ENCODE assay signal across 8 cellular contexts in the genomic region with DNA sequence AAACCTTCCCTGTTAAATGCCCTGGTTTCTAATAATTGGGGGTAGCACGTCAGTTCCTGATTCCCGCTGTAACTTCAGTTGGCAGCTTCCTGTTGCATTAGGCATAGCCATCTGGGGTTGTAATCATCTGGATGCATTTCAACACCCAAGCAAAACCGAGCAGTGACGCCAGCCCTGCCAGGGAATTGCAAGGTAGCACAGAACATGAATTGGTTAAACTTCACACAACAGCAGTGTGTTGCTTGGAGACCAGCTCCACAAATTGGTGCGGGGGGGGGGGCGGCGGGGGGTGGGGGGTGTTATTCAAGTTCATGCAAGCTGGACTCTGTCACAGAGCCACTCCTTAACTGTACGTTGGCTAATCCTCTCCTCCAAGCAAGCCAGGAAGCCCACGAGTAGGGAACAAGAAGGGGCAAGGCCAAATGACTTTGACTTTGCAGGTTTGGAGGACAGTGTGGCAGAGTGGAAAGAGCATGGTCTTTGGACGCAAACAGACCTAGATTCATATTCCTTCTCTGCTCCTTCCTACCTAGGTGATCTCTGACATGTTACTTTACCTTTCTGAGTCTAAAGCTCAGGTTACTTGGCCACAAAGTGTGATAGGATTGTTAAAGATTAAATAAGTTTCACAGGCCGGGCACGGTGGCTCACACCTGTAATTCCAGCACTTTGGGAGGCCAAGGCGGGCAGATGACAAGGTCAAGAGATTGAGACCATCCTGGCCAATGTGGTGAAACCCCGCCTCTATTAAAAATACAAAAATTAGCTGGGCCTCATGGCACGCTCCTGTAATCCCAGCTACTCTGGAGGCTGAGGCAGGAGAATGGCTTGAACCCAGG. TPM values are rescaled to one million over a fixed set of nuclear protein-coding genes. Genes with fewer than 3 reads are reported as not detected.
DNase-seq lines count a peak whose midpoint lies in the region; ATAC-seq, FAIRE-seq and TF ChIP-seq lines count a peak whose summit lies in the region.

No MANE protein-coding gene starts in this region.

- H3K4me1 ChIP-seq in A549 (peaks cover 9% of the 10 kb centered on the region; the same call in 2 of the 3 replicates), esophagus (ENCODE audit: control insufficient read depth in 2 of 2, insufficient read depth in 2 of 2, low read length in 1 of 2) (peaks cover 0 to 3% of the 10 kb centered on the region in 2 donors)

- no peaks in the 10 kb centered on the region for H3K9me3 ChIP-seq in A549
- no peaks in the 10 kb centered on the region for H3K9me3 ChIP-seq in esophagus (ENCODE audit: control insufficient read depth in 2 of 2, insufficient read depth in 1 of 2, low read depth in 1 of 2, low read length in 1 of 2)

- peak; percentile 25 to 71 for DNase-seq in A549 (ENCODE audit: low read depth in 1 of 2, low spot score in 1 of 2)
- DNase-seq in HK-2 (ENCODE audit: unreplicated experiment), result peak; percentile 64
- peak; percentile 97 for DNase-seq in SIG-M5 treated with dmso at 0.1 percent for 504 hours (lab: John Stamatoyannopoulos, UW; ENCODE audit: unreplicated experiment)
- DNase-seq in naive B cell, result no peak
- no peak for DNase-seq in HEK293T (ENCODE audit: extremely low spot score)
- no peak for DNase-seq in middle frontal gyrus (ENCODE audit: extremely low spot score, low spot score)
- DNase-seq in SK-N-DZ (ENCODE audit: low spot score), result no peak

- H3K27ac ChIP-seq in A549, result peak overlapping the region; percentile 10 to 58; a peak in 4 of 6 replicates
- H3K27ac ChIP-seq in esophagus (ENCODE audit: low read depth in 2 of 2, low read length in 1 of 2), result peak overlapping the region; percentile 58 to 66

- peak overlapping the region in 1 of 8 donors; percentile 42 for H3K4me3 Mint-ChIP-seq in naive B cell

- peak overlapping the region; percentile 51; the same call in 2 of the 3 replicates for H3K4me2 ChIP-seq in A549

- no peak for TF ChIP-seq RAD21 in A549 (conservative IDR thresholded peaks at IDR 0.05 in 1 of 2, IDR thresholded peaks at IDR 0.05 in 1 of 2)

- H3K4me3 ChIP-seq in A549, result no peak overlapping the region
- H3K4me3 ChIP-seq in esophagus (ENCODE audit: low read depth in 1 of 2, low read length in 2 of 2), result no peak overlapping the region

- peak overlapping the region in 4 of 6 donors; percentile 34 to 88 (median 86) for H3K27ac Mint-ChIP-seq in naive B cell

- no peak for TF ChIP-seq CTCF in A549 (IDR thresholded peaks at IDR 0.05)

- no peaks in the 10 kb centered on the region for H3K27me3 ChIP-seq in esophagus (ENCODE audit: control insufficient read depth in 1 of 2, insufficient read depth in 2 of 2, low read length in 2 of 2)

- WGBS in A549 (ENCODE audit: missing lambda C conversion rate), result 51% methylated on average over 13 of the region's 15 CpGs
- WGBS in esophagus, 2 donors, result 30 to 32% methylated on average over 15 of the region's 15 CpGs

- H3K36me3 ChIP-seq in esophagus (ENCODE audit: control insufficient read depth in 2 of 2, insufficient read depth in 2 of 2, low read length in 1 of 2), result no peaks in the 10 kb centered on the region

- FAIRE-seq in A549 (lab: Jason Lieb, UNC), result no peak

- peaks cover 0 to 7% of the 10 kb centered on the region in 2 donors for H3K36me3 Mint-ChIP-seq in naive B cell

- CTCF ChIA-PET in A549 (lab: Yijun Ruan, JAX), result interaction anchor here (0.6 to 1.9 kb wide), 3 partner anchors 7 to 67 kb away, joined by 3 to 4 read pairs (median 3); no protein-coding TSS in a partner anchor
- CTCF ChIA-PET in HEK293T (lab: Yijun Ruan, JAX), result no interaction called here

- peaks cover 0 to 11% (median 4%) of the 10 kb centered on the region in 3 donors for H3K27me3 Mint-ChIP-seq in naive B cell

- TF ChIP-seq POLR2A in A549 (IDR thresholded peaks at IDR 0.05; ENCODE audit: low read length), result no peak

- peaks cover 15 to 24% (median 16%) of the 10 kb centered on the region in 3 donors for H3K4me1 Mint-ChIP-seq in naive B cell

- H3K9me3 Mint-ChIP-seq in naive B cell, result no peaks in the 10 kb centered on the region

- TF ChIP-seq EP300 in A549 (IDR thresholded peaks at IDR 0.05), result no peak

- peak; percentile 69 to 73; a peak in 5 of 6 replicates for ATAC-seq in A549
- ATAC-seq in naive B cell (ENCODE audit: low read depth in 2 of 2), result peak in 1 of 2 donors; percentile 11

- POLR2A ChIA-PET in A549 (lab: Yijun Ruan, JAX) (no interaction called here), HEK293T (lab: Yijun Ruan, JAX) (no interaction called here)

TF ChIP-seq in A549, 52 proteins besides CTCF, POLR2A, EP300 and RAD21 (continues in another document):
- TF ChIP-seq, protein P1, sequence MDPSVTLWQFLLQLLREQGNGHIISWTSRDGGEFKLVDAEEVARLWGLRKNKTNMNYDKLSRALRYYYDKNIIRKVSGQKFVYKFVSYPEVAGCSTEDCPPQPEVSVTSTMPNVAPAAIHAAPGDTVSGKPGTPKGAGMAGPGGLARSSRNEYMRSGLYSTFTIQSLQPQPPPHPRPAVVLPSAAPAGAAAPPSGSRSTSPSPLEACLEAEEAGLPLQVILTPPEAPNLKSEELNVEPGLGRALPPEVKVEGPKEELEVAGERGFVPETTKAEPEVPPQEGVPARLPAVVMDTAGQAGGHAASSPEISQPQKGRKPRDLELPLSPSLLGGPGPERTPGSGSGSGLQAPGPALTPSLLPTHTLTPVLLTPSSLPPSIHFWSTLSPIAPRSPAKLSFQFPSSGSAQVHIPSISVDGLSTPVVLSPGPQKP (IDR thresholded peaks at IDR 0.05; ENCODE audit: low read depth, low read length), result no peak
- TF ChIP-seq BCL3 (IDR thresholded peaks at IDR 0.05) (no peak), KDM5A (IDR thresholded peaks at IDR 0.05) (no peak), HDAC2 (IDR thresholded peaks at IDR 0.05) (no peak)

TF ChIP-seq in HEK293T, 16 proteins besides CTCF, POLR2A, EP300 and RAD21:
- no peak for TF ChIP-seq ARNT (IDR thresholded peaks at IDR 0.05)
- TF ChIP-seq FOXM1 (IDR thresholded peaks at IDR 0.05; ENCODE audit: borderline replicate concordance), result no peak
- no peak for TF ChIP-seq FOXA1 (IDR thresholded peaks at IDR 0.05)
- no peak for TF ChIP-seq SUZ12 (IDR thresholded peaks at IDR 0.05)
- TF ChIP-seq L3MBTL2 (conservative IDR thresholded peaks at IDR 0.05), result no peak
- no peak for TF ChIP-seq TARDBP (IDR thresholded peaks at IDR 0.05)
- no peak for TF ChIP-seq SP1 (IDR thresholded peaks at IDR 0.05)
- TF ChIP-seq ELF4 (IDR thresholded peaks at IDR 0.05), result no peak
- no peak for TF ChIP-seq CTBP1 (IDR thresholded peaks at IDR 0.05; ENCODE audit: borderline replicate concordance)
- no peak for TF ChIP-seq PKNOX1 (IDR thresholded peaks at IDR 0.05)
- TF ChIP-seq NFRKB (IDR thresholded peaks at IDR 0.05), result no peak
- TF ChIP-seq FOXK2 (IDR thresholded peaks at IDR 0.05), result no peak
- no peak for TF ChIP-seq HDGF (IDR thresholded peaks at IDR 0.05; ENCODE audit: borderline replicate concordance)
- TF ChIP-seq BHLHE40 (IDR thresholded peaks at IDR 0.05; ENCODE audit: borderline replicate concordance), result no peak
- TF ChIP-seq ZNF384 (IDR thresholded peaks at IDR 0.05), result no peak
- no peak for TF ChIP-seq LEF1 (IDR thresholded peaks at IDR 0.05; ENCODE audit: borderline replicate concordance)

RNA-seq across cellular contexts. Expression of gene LAX1, which starts 4.7 kb away (rescaled TPM):
- polyA plus RNA-seq in A549 (2011; rRNA removed) (not detected in 2 replicates), A549 (2017; fragmentation: RNase III; extraction: RNeasy Plus Mini Kit Qiagen cat#74134 plus additional on column Dnase treatment) (not detected in 3 replicates), esophagus (under 1 TPM; 0.14 to 0.16 TPM), naive B cell (ENCODE audit: low read depth in 6 of 6) (1 to 10 TPM in 5 of 6 donors, not detected in 1; 3.8 to 9.3 (median 6.3) TPM)
- not detected in 2 replicates for polyA plus RNA-seq in A549 (2012; cell fraction: cytosol; rRNA removed)
- not detected in 2 replicates for polyA plus RNA-seq in A549 (2012; cell fraction: nucleus; rRNA removed)
- polyA minus RNA-seq in A549 (2011; rRNA and poly(A)+ RNA removed), result not detected in 2 replicates
- not detected in 2 replicates for polyA plus RNA-seq in SK-N-DZ (2014; cell fraction: cytosol; rRNA removed)
- not detected in 2 replicates for polyA plus RNA-seq in SK-N-DZ (2014; cell fraction: nucleus; rRNA removed)

RNA-seq across cellular contexts. Expression of gene ZBED6, which starts 25.7 kb away (rescaled TPM):
- polyA plus RNA-seq in A549 (2011; rRNA removed) (10.6 and 13.4 TPM in 2 replicates), A549 (2017; fragmentation: RNase III; extraction: RNeasy Plus Mini Kit Qiagen cat#74134 plus additional on column Dnase treatment) (1.5 to 1.8 TPM (median 1.7 TPM) in 3 replicates), esophagus (1 to 10 TPM in 1 of 2 donors, under 1 TPM in 1; 0.86 to 1.8 TPM), naive B cell (ENCODE audit: low read depth in 6 of 6) (1 to 10 TPM in 2 of 6 donors, under 1 TPM in 3, not detected in 1; 0.54 to 1.4 (median 0.70) TPM)
- polyA plus RNA-seq in A549 (2012; cell fraction: cytosol; rRNA removed), result 1.1 and 1.8 TPM in 2 replicates
- polyA plus RNA-seq in A549 (2012; cell fraction: nucleus; rRNA removed), result 1.1 and 1.6 TPM in 2 replicates
- polyA minus RNA-seq in A549 (2011; rRNA and poly(A)+ RNA removed), result 30.7 and 33.4 TPM in 2 replicates
- polyA plus RNA-seq in SK-N-DZ (2014; cell fraction: cytosol; rRNA removed), result 1.8 and 2.8 TPM in 2 replicates
- polyA plus RNA-seq in SK-N-DZ (2014; cell fraction: nucleus; rRNA removed), result 1.3 and 1.5 TPM in 2 replicates

RNA-seq across cellular contexts. Expression of gene ZC3H11A, which starts 25.7 kb away (rescaled TPM):
- polyA plus RNA-seq in A549 (2011; rRNA removed) (102 and 119 TPM in 2 replicates), A549 (2017; fragmentation: RNase III; extraction: RNeasy Plus Mini Kit Qiagen cat#74134 plus additional on column Dnase treatment) (41.3 to 43.6 TPM (median 42.6 TPM) in 3 replicates), esophagus (10 to 100 TPM; 35.8 to 38.3 TPM), naive B cell (ENCODE audit: low read depth in 6 of 6) (10 to 100 TPM; 39.1 to 61.9 (median 47.4) TPM)
- polyA plus RNA-seq in A549 (2012; cell fraction: cytosol; rRNA removed), result 25.2 and 27.2 TPM in 2 replicates
- polyA plus RNA-seq in A549 (2012; cell fraction: nucleus; rRNA removed), result 26.8 and 39.6 TPM in 2 replicates
- 75.3 and 94.2 TPM in 2 replicates for polyA minus RNA-seq in A549 (2011; rRNA and poly(A)+ RNA removed)
- 76.0 and 87.5 TPM in 2 replicates for polyA plus RNA-seq in SK-N-DZ (2014; cell fraction: cytosol; rRNA removed)
- 128 and 161 TPM in 2 replicates for polyA plus RNA-seq in SK-N-DZ (2014; cell fraction: nucleus; rRNA removed)

Comparison
In these comparisons a context has a peak if more than half of its experiments do, and no peak if none do; other contexts are left out.
1. DNase-seq: peak in A549 (2 of 2), HK-2 (single experiment) and SIG-M5 treated with dmso at 0.1 percent for 504 hours (single experiment); none in naive B cell (single experiment), HEK293T (single experiment), middle frontal gyrus (single experiment) and SK-N-DZ (single experiment).